11 cellular contexts compared by ENCODE assay signal in the genomic region with DNA sequence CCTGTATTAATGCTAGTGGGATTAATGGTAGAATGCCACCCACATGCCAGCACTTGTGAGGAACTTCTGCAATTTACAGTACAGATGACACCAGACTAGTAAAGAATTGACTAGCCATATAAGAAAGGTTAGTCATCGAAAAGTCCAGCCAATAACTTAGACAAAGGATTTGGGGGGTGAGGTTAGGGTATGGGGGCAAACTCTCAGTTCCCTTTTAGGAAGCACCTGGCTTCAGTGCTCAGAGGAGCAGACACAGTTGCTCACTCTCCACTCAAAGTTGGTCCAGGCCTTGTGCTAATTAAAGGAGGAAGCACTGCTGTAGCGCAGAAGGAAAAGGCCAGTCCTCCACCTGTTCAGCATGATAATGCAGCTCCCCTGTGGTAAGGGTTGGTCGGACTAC. TPM values are rescaled to one million over a fixed set of nuclear protein-coding genes. Genes with fewer than 3 reads are reported as not detected.
DNase-seq lines count a peak whose midpoint lies in the region; ATAC-seq, FAIRE-seq and TF ChIP-seq lines count a peak whose summit lies in the region.
"Had no signal": no experiment of that assay in that cellular context is flagged by ENCODE, and none has a peak within 500 bp of the region (broad histone marks: within the 10 kb centered on the region; RNA-seq: fewer than 3 reads in every experiment).

No MANE protein-coding gene starts in this region.

- H3K23ac ChIP-seq in H1 (ENCODE audit: insufficient read length), result no peak overlapping the region

- no peaks in the 10 kb centered on the region for H3K27me3 ChIP-seq in H1 (replicated peaks in 1 of 4; ENCODE audit: control insufficient read depth in 3 of 4, extremely low read depth in 1 of 4, insufficient read depth in 3 of 4, low read length in 3 of 4)
- H3K27me3 ChIP-seq in sigmoid colon, result no peaks in the 10 kb centered on the region

- H3K4me1 ChIP-seq in H1 (replicated peaks in 1 of 4; ENCODE audit: control insufficient read depth in 3 of 4, insufficient read depth in 4 of 4, low read length in 3 of 4) (peaks cover 0 to 6% (median 3%) of the 10 kb centered on the region in 4 experiments; a peak in 3 of 7 replicates), sigmoid colon (peaks cover 0 to 53% (median 29%) of the 10 kb centered on the region in 4 donors)

- H2AK5ac ChIP-seq in H1 (ENCODE audit: low read depth, low read length), result no peak overlapping the region

- peak; percentile 50 for FAIRE-seq in H1 (lab: Jason Lieb, UNC)

- no peak overlapping the region for H2BK15ac ChIP-seq in H1 (ENCODE audit: low read length)

- H4K20me1 ChIP-seq in H1 (replicated peaks in 1 of 2; ENCODE audit: control insufficient read depth in 1 of 2, insufficient read depth in 2 of 2, low read length in 2 of 2), result peaks cover 0 to 2% of the 10 kb centered on the region in 2 experiments

- H3K9me3 ChIP-seq in H1 (ENCODE audit: insufficient read depth in 2 of 2, low read depth in 1 of 2, low read length in 1 of 2) (peaks cover 7 to 10% of the 10 kb centered on the region in 2 experiments), sigmoid colon (no peaks in the 10 kb centered on the region)

- peak overlapping the region; percentile 3 to 31; a peak in 2 of 4 replicates for H3K4me2 ChIP-seq in H1 (ENCODE audit: insufficient read depth in 1 of 2, low read depth in 2 of 2, low read length in 2 of 2)

- no peak overlapping the region for H4K91ac ChIP-seq in H1 (replicated peaks; ENCODE audit: insufficient read length, low read length)

- no peak overlapping the region for H3K4ac ChIP-seq in H1 (replicated peaks; ENCODE audit: insufficient read length, low read depth, low read length)

- TF ChIP-seq RAD21 in H1 (IDR thresholded peaks at IDR 0.05 in 1 of 2, conservative IDR thresholded peaks at IDR 0.05 in 1 of 2; ENCODE audit: low read depth in 2 of 2, low read length in 2 of 2), result no peak

- CTCF ChIA-PET in H1 (lab: Charles Lee; ENCODE audit: partially characterized antibody), result interaction anchor here (1.3 to 2.5 kb wide), 2 partner anchors 11 to 17 kb away, joined by 4 to 9 read pairs; no protein-coding TSS in a partner anchor

- DNase-seq in H1 (ENCODE audit: low read depth in 1 of 2, low spot score in 2 of 2) (no peak), inferior parietal cortex (ENCODE audit: extremely low spot score) (no peak), sigmoid colon (no peak), RKO (ENCODE audit: low spot score) (no peak)
- DNase-seq in activated CD8-positive, alpha-beta memory T cell treated with anti-CD3 and anti-CD28 coated beads, Interleukin-2, amount 50 U/mL, for 4 hours, result no peak
- DNase-seq: GDM1; NCI-H187; stimulated activated naive CD4-positive, alpha-beta T cell treated with Interleukin-2 at 50 U/mL for 16 hours had no signal

- 56% methylated on average over 3 of the region's 3 CpGs; no CpG with 5 or more reads in 1 of the 2 experiments for WGBS in H1 (ENCODE audit: extremely low coverage in 1 of 2, insufficient coverage in 1 of 2, insufficient read length in 1 of 2, insufficient replicate concordance in 2 of 2, low coverage in 1 of 2, low lambda C conversion rate in 2 of 2, missing lambda C conversion rate in 1 of 2), 2 experiments
- 58 to 89% methylated on average over 3 of the region's 3 CpGs for WGBS in sigmoid colon, 2 donors

- H3K36me3 ChIP-seq in H1 (ENCODE audit: control insufficient read depth in 2 of 4, insufficient read depth in 4 of 4, low read length in 3 of 4) (peaks cover 0 to 9% (median 0%) of the 10 kb centered on the region in 4 experiments; a peak in 2 of 8 replicates), sigmoid colon (peaks cover 0 to 11% (median 0%) of the 10 kb centered on the region in 4 donors)

- no peak overlapping the region for H3K18ac ChIP-seq in H1 (ENCODE audit: extremely low read depth, low read length)

- intact Hi-C loops in sigmoid colon (cut with DNase I), result no loop called here

- H3K79me1 ChIP-seq in H1 (ENCODE audit: low read depth, low read length), result no peaks in the 10 kb centered on the region

- TF ChIP-seq CTCF in H1 (IDR thresholded peaks at IDR 0.05; ENCODE audit: control extremely low read depth in 1 of 3, insufficient read depth in 1 of 3, low read depth in 1 of 3, low read length in 3 of 3), result no peak
- no peak for TF ChIP-seq CTCF in sigmoid colon (IDR thresholded peaks at IDR 0.05)

- no peak overlapping the region for H2AFZ ChIP-seq in H1 (ENCODE audit: low read length)

- POLR2A ChIA-PET in H1 (lab: Charles Lee; ENCODE audit: partially characterized antibody), result no interaction called here

- H3K79me2 ChIP-seq in H1 (ENCODE audit: control insufficient read depth in 1 of 2, insufficient read depth in 2 of 2, low read length in 2 of 2), result peaks cover 0 to 41% of the 10 kb centered on the region in 2 experiments; a peak in 3 of 4 replicates

- H3K9ac ChIP-seq in H1 (replicated peaks in 1 of 4; ENCODE audit: extremely low read depth in 1 of 4, low read depth in 3 of 4, low read length in 3 of 4), result no peak overlapping the region; a peak in 1 of 7 replicates

- no peaks in the 10 kb centered on the region for H3K23me2 ChIP-seq in H1 (ENCODE audit: low read depth, low read length)

- H3K56ac ChIP-seq in H1 (replicated peaks; ENCODE audit: insufficient read length, low read depth, low read length), result no peak overlapping the region

- TF ChIP-seq EP300 in H1 (IDR thresholded peaks at IDR 0.05; ENCODE audit: borderline replicate concordance in 1 of 2, low read depth in 2 of 2, low read length in 2 of 2) (no peak), sigmoid colon (IDR thresholded peaks at IDR 0.05) (no peak)

- TF ChIP-seq POLR2A in H1 (IDR thresholded peaks at IDR 0.05; ENCODE audit: control extremely low read depth in 1 of 2, low read depth in 2 of 2, low read length in 2 of 2), result no peak
- no peak for TF ChIP-seq POLR2A in sigmoid colon (IDR thresholded peaks at IDR 0.05)

- H2BK120ac ChIP-seq in H1 (replicated peaks; ENCODE audit: low read depth, low read length), result no peak overlapping the region

- H4K8ac ChIP-seq in H1 (ENCODE audit: extremely low read depth, insufficient read depth, low read length), result no peak overlapping the region

- H4K5ac ChIP-seq in H1 (ENCODE audit: insufficient read length, low read depth, low read length), result no peak overlapping the region

- H3K27ac ChIP-seq in H1 (ENCODE audit: low read depth, low read length) (no peak overlapping the region), sigmoid colon (no peak overlapping the region)

- peak overlapping the region; percentile 72 for H3K14ac ChIP-seq in H1 (ENCODE audit: insufficient read length)

- H3K4me3 ChIP-seq in H1 (ENCODE audit: extremely low read depth in 1 of 4, insufficient read depth in 2 of 4, low read depth in 3 of 4, low read length in 4 of 4) (no peak overlapping the region), sigmoid colon (no peak overlapping the region)

- no peak overlapping the region for H2BK20ac ChIP-seq in H1 (ENCODE audit: low read length)

- peak; percentile 54 for ATAC-seq in GM18499 (IDR thresholded peaks at IDR 0.05; ENCODE audit: insufficient read depth, unreplicated experiment)
- ATAC-seq in GM21423 (IDR thresholded peaks at IDR 0.05; ENCODE audit: unreplicated experiment), result peak; percentile 69
- peak; percentile 53 for ATAC-seq in HG03439 (IDR thresholded peaks at IDR 0.05; ENCODE audit: unreplicated experiment)

- H2BK5ac ChIP-seq in H1 (ENCODE audit: low read depth, low read length), result no peak overlapping the region

- no peak overlapping the region for H2BK12ac ChIP-seq in H1 (ENCODE audit: low read depth, low read length)

TF ChIP-seq in H1, 55 proteins besides CTCF, POLR2A, EP300 and RAD21:
- no peak for TF ChIP-seq SRF (IDR thresholded peaks at IDR 0.05; ENCODE audit: low read depth, low read length)
- TF ChIP-seq POLR2AphosphoS5 (IDR thresholded peaks at IDR 0.05; ENCODE audit: low read depth, low read length), result no peak
- no peak for TF ChIP-seq BRCA1 (IDR thresholded peaks at IDR 0.05; ENCODE audit: low read depth, low read length)
- no peak for TF ChIP-seq RFX5 (IDR thresholded peaks at IDR 0.05; ENCODE audit: borderline replicate concordance, low read depth, low read length)
- TF ChIP-seq CTBP2 (IDR thresholded peaks at IDR 0.05; ENCODE audit: borderline replicate concordance, insufficient read depth, insufficient read length, low read length), result no peak
- no peak for TF ChIP-seq SUZ12 (IDR thresholded peaks at IDR 0.05; ENCODE audit: low read length)
- TF ChIP-seq TBP (IDR thresholded peaks at IDR 0.05; ENCODE audit: low read depth, low read length), result no peak
- no peak for TF ChIP-seq JUN (IDR thresholded peaks at IDR 0.05; ENCODE audit: low read depth, low read length)
- TF ChIP-seq, protein P1, sequence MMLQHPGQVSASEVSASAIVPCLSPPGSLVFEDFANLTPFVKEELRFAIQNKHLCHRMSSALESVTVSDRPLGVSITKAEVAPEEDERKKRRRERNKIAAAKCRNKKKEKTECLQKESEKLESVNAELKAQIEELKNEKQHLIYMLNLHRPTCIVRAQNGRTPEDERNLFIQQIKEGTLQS (IDR thresholded peaks at IDR 0.05; ENCODE audit: insufficient read depth, low read depth, low read length), result no peak
- TF ChIP-seq HDAC2 (IDR thresholded peaks at IDR 0.05; ENCODE audit: borderline replicate concordance in 1 of 2, low read depth in 2 of 2, low read length in 2 of 2), result no peak

RNA-seq across cellular contexts. Expression of a gene that starts 25.2 kb away (rescaled TPM):
- 51.7 and 52.4 TPM in 2 replicates for total RNA-seq in H1 (2021; fragmentation: NEBNext Ultra II Directional; extraction: Animal tissue kit (Norgen Biotek cat#: 25700))
- polyA plus RNA-seq in H1 (2011; rRNA removed), result 16.8 and 18.6 TPM in 2 replicates
- 13.3 TPM for polyA plus RNA-seq in H1 (2011; cell fraction: cytosol; rRNA removed)
- polyA plus RNA-seq in H1 (2011; cell fraction: nucleus; rRNA removed), result 24.7 TPM
- 14.5 to 27.9 TPM (median 23.0 TPM) in 4 replicates for polyA plus RNA-seq in H1 (2012, experiment 1 of 2)
- 1.1 TPM for polyA plus RNA-seq in H1 (2012, experiment 2 of 2)
- 19.4 TPM for polyA plus RNA-seq in H1 (2013, experiment 1 of 2)
- 22.8 TPM for polyA plus RNA-seq in H1 (2013, experiment 2 of 2)
- 192 and 268 TPM in 2 replicates for polyA minus RNA-seq in H1 (2011; rRNA and poly(A)+ RNA removed)
- polyA minus RNA-seq in H1 (2011; cell fraction: cytosol; rRNA and poly(A)+ RNA removed), result 46.6 TPM
- polyA minus RNA-seq in H1 (2011; cell fraction: nucleus; rRNA and poly(A)+ RNA removed), result 76.1 TPM
- total RNA-seq in sigmoid colon, result 10 to 100 TPM; 48.4 to 84.3 (median 62.5) TPM
- 1 to 10 TPM; 3.9 to 8.5 (median 4.2) TPM for polyA plus RNA-seq in sigmoid colon
